ENCODE assay signal across 19 cellular contexts in the genomic region with DNA sequence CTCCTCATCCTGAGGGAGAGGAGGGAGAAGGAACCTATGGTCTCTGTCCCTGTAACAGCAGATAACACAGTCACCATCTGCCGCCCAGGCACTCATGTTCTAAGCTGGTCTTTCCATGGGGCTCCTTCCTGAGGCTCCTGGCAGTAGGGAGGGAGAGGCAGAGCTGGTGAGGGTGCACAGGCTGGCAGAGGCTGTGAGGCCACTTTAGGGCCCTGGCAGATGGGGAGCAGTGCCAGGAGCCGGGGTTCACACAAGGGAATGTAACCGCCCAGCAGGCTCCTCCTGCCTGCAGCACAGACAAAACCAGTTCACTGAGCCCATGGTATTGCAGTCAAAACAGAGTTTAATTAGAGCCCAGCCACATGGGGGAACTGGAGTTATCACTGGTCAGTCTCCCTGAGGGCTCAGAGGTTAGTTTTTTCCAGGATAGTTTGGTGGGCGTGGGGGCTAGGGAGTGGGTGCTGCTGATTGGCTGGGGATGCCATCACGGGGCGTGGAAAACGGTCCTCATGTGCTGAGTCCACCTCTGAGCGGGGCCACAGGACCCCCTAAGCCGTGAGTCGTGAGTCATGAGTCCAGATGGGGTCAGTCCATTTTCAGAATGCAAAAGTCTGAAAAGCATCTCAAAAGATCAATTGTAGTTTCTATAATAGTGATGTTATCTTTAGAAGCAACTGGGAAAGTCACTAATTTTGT.
A peak's percentile ranks its signal among the peaks of the same experiment; 100 is the strongest.
DNase-seq lines count a peak whose midpoint lies in the region; ATAC-seq and TF ChIP-seq lines count a peak whose summit lies in the region.
"Had no signal": no experiment of that assay in that cellular context is flagged by ENCODE, and none has a peak within 500 bp of the region (broad histone marks: within the 10 kb centered on the region; RNA-seq: fewer than 3 reads in every experiment).

No MANE protein-coding gene starts in this region.

- ATAC-seq in Right ventricle myocardium inferior (no peak), left ventricle myocardium superior (no peak)
- ATAC-seq: GM12878, GM23338, HCT116 had no signal

- no peak overlapping the region for H3K4me3 ChIP-seq in neural progenitor cell
- H3K4me3 ChIP-seq in sigmoid colon = no peak overlapping the region
- H3K4me3 ChIP-seq: GM12878, GM23338 had no signal

- no peaks in the 10 kb centered on the region for H3K4me1 ChIP-seq in neural progenitor cell
- peaks cover 0 to 56% (median 39%) of the 10 kb centered on the region in 4 donors for H3K4me1 ChIP-seq in sigmoid colon

- H3K27me3 Mint-ChIP-seq in chondrocyte (ENCODE audit: low read depth) (no peaks in the 10 kb centered on the region), neural progenitor cell (ENCODE audit: insufficient read depth, low read depth) (peaks cover 6% of the 10 kb centered on the region), HFFc6 (ENCODE audit: insufficient read depth) (no peaks in the 10 kb centered on the region; the same call in 1 of the 2 replicates)
- H3K27me3 Mint-ChIP-seq: CD4-positive, alpha-beta memory T cell had no signal

- 88 to 91% methylated on average over 10 of the region's 10 CpGs for WGBS in sigmoid colon, 2 donors

- intact Hi-C loops in Right ventricle myocardium inferior (cut with DNase I) (no loop called here), left ventricle myocardium superior (cut with micrococcal nuclease) (no loop called here), sigmoid colon (cut with DNase I) (loop anchor here (10.0 kb wide), 1 partner anchor 878 kb away; the partner anchor contains the start of gene SDK1)

- H3K4me1 Mint-ChIP-seq in chondrocyte (ENCODE audit: low read depth) (no peaks in the 10 kb centered on the region), neural progenitor cell (peaks cover 5% of the 10 kb centered on the region), HFFc6 (ENCODE audit: low read depth) (no peaks in the 10 kb centered on the region)

- no peak overlapping the region for H3K27ac ChIP-seq in neural progenitor cell
- H3K27ac ChIP-seq in sigmoid colon = peak overlapping the region in 3 of 4 donors; percentile 53 to 77 (median 75)

- H4K20me1 ChIP-seq in neural progenitor cell (ENCODE audit: low read depth) = no peaks in the 10 kb centered on the region

- TF ChIP-seq POLR2A in sigmoid colon (IDR thresholded peaks at IDR 0.05) = no peak

- no peak overlapping the region for H2AFZ ChIP-seq in neural progenitor cell (replicated peaks)
- H2AFZ ChIP-seq: GM23338 had no signal

- TF ChIP-seq CTCF in chondrocyte (IDR thresholded peaks at IDR 0.05) = no peak
- no peak for TF ChIP-seq CTCF in neural progenitor cell (IDR thresholded peaks at IDR 0.05)
- no peak for TF ChIP-seq CTCF in sigmoid colon (IDR thresholded peaks at IDR 0.05)
- no peak for TF ChIP-seq CTCF in HFFc6 (IDR thresholded peaks at IDR 0.05)

- H3K9me3 ChIP-seq in neural progenitor cell (ENCODE audit: low read depth) (no peaks in the 10 kb centered on the region), sigmoid colon (no peaks in the 10 kb centered on the region)

- no peak overlapping the region for H3K27ac Mint-ChIP-seq in chondrocyte (ENCODE audit: unreplicated experiment)
- peak overlapping the region; percentile 87 for H3K27ac Mint-ChIP-seq in neural progenitor cell
- no peak overlapping the region for H3K27ac Mint-ChIP-seq in HFFc6
- H3K27ac Mint-ChIP-seq: CD4-positive, alpha-beta memory T cell; GM23338 had no signal

- no peaks in the 10 kb centered on the region for H3K36me3 ChIP-seq in neural progenitor cell
- H3K36me3 ChIP-seq in sigmoid colon = no peaks in the 10 kb centered on the region

- H3K36me3 Mint-ChIP-seq in chondrocyte (ENCODE audit: low read depth) (peaks cover 7% of the 10 kb centered on the region), neural progenitor cell (peaks cover 14% of the 10 kb centered on the region), HFFc6 (ENCODE audit: low read depth) (peaks cover 4% of the 10 kb centered on the region; the same call in 1 of the 2 replicates)
- H3K36me3 Mint-ChIP-seq: CD4-positive, alpha-beta memory T cell had no signal

- H3K79me2 ChIP-seq in neural progenitor cell (ENCODE audit: low read depth) = no peaks in the 10 kb centered on the region

- H3K27me3 ChIP-seq in neural progenitor cell (no peaks in the 10 kb centered on the region), sigmoid colon (no peaks in the 10 kb centered on the region)

- DNase-seq in Right ventricle myocardium inferior (ENCODE audit: missing footprints) = peak; percentile 55
- no peak for DNase-seq in left ventricle myocardium superior
- DNase-seq in chondrocyte (ENCODE audit: low spot score) = peak; percentile 67
- no peak for DNase-seq in neural progenitor cell (ENCODE audit: low spot score)
- no peak for DNase-seq in sigmoid colon
- no peak for DNase-seq in HT-29 (ENCODE audit: low spot score)
- DNase-seq in HFFc6 = no peak
- DNase-seq in NOMO-1 (lab: John Stamatoyannopoulos, UW; ENCODE audit: unreplicated experiment in 2 of 2) = no peak
- DNase-seq: C1 segment of cervical spinal cord; Calu3; CD4-positive, alpha-beta memory T cell; COR-L47; DMS79; EL; GDM1; H9 had no signal

- H3K9ac ChIP-seq in neural progenitor cell = no peak overlapping the region

- no peak for TF ChIP-seq EP300 in sigmoid colon (IDR thresholded peaks at IDR 0.05)

- H3F3A ChIP-seq in neural progenitor cell (ENCODE audit: low read depth) = no peaks in the 10 kb centered on the region

- H3K4me2 ChIP-seq in neural progenitor cell = no peak overlapping the region
- H3K4me2 ChIP-seq: GM23338 had no signal

- H3K4me3 Mint-ChIP-seq in chondrocyte (ENCODE audit: unreplicated experiment) = no peak overlapping the region
- H3K4me3 Mint-ChIP-seq in neural progenitor cell = no peak overlapping the region
- H3K4me3 Mint-ChIP-seq in HFFc6 = no peak overlapping the region
- H3K4me3 Mint-ChIP-seq: CD4-positive, alpha-beta memory T cell; GM23338; H9 had no signal

- peaks cover 4% of the 10 kb centered on the region for H3K9me3 Mint-ChIP-seq in chondrocyte (ENCODE audit: low read depth)
- H3K9me3 Mint-ChIP-seq in neural progenitor cell = peaks cover 10% of the 10 kb centered on the region
- peaks cover 69% of the 10 kb centered on the region for H3K9me3 Mint-ChIP-seq in HFFc6

Comparison
In these comparisons a context has a peak if more than half of its experiments do, and no peak if none do; other contexts are left out.
1. DNase-seq: peak in Right ventricle myocardium inferior (single experiment) and chondrocyte (single experiment); none in left ventricle myocardium superior (single experiment), neural progenitor cell (single experiment), sigmoid colon (single experiment), HT-29 (single experiment), HFFc6 (single experiment) and NOMO-1 (0 of 2).